14 cellular contexts compared by ENCODE assay signal in the genomic region with DNA sequence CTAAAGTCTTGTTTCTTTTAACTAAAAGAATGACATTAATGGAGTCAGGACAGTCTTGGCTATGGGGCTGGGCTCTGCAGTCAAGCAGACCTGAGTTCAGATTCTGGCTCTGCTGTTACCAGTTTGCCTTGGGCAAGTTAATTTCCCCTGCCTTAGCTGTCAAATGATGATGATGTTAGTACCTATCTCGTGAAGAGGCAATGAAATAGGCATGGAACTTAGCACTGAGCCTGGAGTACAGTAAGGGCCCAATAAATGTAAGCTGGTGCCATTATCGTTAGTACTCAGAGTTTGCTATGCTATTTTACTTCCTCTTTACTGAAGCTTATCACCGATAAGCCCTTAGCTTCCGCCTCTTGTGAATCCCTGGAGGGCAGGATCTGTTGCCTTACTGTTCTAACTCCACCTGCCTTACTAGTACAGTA. TPM values are rescaled to one million over a fixed set of nuclear protein-coding genes. Genes with fewer than 3 reads are reported as not detected.
A peak's percentile ranks its signal among the peaks of the same experiment; 100 is the strongest.
DNase-seq lines count a peak whose midpoint lies in the region; ATAC-seq and TF ChIP-seq lines count a peak whose summit lies in the region.
"Had no signal": no experiment of that assay in that cellular context is flagged by ENCODE, and none has a peak within 500 bp of the region (broad histone marks: within the 10 kb centered on the region; RNA-seq: fewer than 3 reads in every experiment).

No MANE protein-coding gene starts in this region.

- H3K9ac ChIP-seq in endodermal cell (ENCODE audit: extremely low read depth, low read length, poor library complexity, severe bottlenecking), result no peak overlapping the region

- TF ChIP-seq EP300 in esophagus muscularis mucosa (IDR thresholded peaks at IDR 0.05), result no peak

- no peaks in the 10 kb centered on the region for H3K9me3 Mint-ChIP-seq in activated naive CD4-positive, alpha-beta T cell treated with anti-CD3 and anti-CD28 coated beads, Interleukin-2, amount 50 U/mL, for 24 hours
- H3K9me3 Mint-ChIP-seq in activated naive CD4-positive, alpha-beta T cell treated with anti-CD3 and anti-CD28 coated beads, Interleukin-2, amount 10 ng/mL, durations not matched to agents 7 days and 5 days, result no peaks in the 10 kb centered on the region
- H3K9me3 Mint-ChIP-seq in endodermal cell, result no peaks in the 10 kb centered on the region
- H3K9me3 Mint-ChIP-seq: activated T-cell treated with anti-CD3 and anti-CD28 coated beads, Interleukin-2, amount 50 U/mL, for 24 hours; effector memory CD8-positive, alpha-beta T cell had no signal

- H3K27me3 ChIP-seq in endodermal cell (ENCODE audit: control insufficient read depth, insufficient read depth, low read length, poor library complexity, severe bottlenecking) (no peaks in the 10 kb centered on the region), esophagus muscularis mucosa (no peaks in the 10 kb centered on the region), MG63 (no peaks in the 10 kb centered on the region), aorta (ENCODE audit: control insufficient read depth in 1 of 2, insufficient read depth in 2 of 2, low read length in 1 of 2) (no peaks in the 10 kb centered on the region)
- H3K27me3 ChIP-seq: upper lobe of left lung had no signal

- CTCF ChIA-PET in activated naive CD4-positive, alpha-beta T cell treated with anti-CD3 and anti-CD28 coated beads, Interleukin-2, amount 10 ng/mL, durations not matched to agents 7 days and 5 days (lab: Charles Lee), result no interaction called here

- H3K9me3 ChIP-seq in endodermal cell (ENCODE audit: control insufficient read depth, low read length), result no peaks in the 10 kb centered on the region
- no peaks in the 10 kb centered on the region for H3K9me3 ChIP-seq in esophagus muscularis mucosa
- H3K9me3 ChIP-seq in MG63, result no peaks in the 10 kb centered on the region
- H3K9me3 ChIP-seq in aorta (ENCODE audit: control insufficient read depth, low read length), result no peaks in the 10 kb centered on the region
- H3K9me3 ChIP-seq: upper lobe of left lung had no signal

- H3K36me3 Mint-ChIP-seq in activated naive CD4-positive, alpha-beta T cell treated with anti-CD3 and anti-CD28 coated beads, Interleukin-2, amount 50 U/mL, for 24 hours, result peaks cover 6% of the 10 kb centered on the region
- H3K36me3 Mint-ChIP-seq in activated naive CD4-positive, alpha-beta T cell treated with anti-CD3 and anti-CD28 coated beads, Interleukin-2, amount 10 ng/mL, durations not matched to agents 7 days and 5 days, result peaks cover 44% of the 10 kb centered on the region
- peaks cover 26% of the 10 kb centered on the region for H3K36me3 Mint-ChIP-seq in endodermal cell (ENCODE audit: low read depth)

- peaks cover 84% of the 10 kb centered on the region for H3K4me1 Mint-ChIP-seq in activated naive CD4-positive, alpha-beta T cell treated with anti-CD3 and anti-CD28 coated beads, Interleukin-2, amount 50 U/mL, for 24 hours
- H3K4me1 Mint-ChIP-seq in activated naive CD4-positive, alpha-beta T cell treated with anti-CD3 and anti-CD28 coated beads, Interleukin-2, amount 10 ng/mL, durations not matched to agents 7 days and 5 days, result peaks cover 87% of the 10 kb centered on the region
- H3K4me1 Mint-ChIP-seq in endodermal cell, result peaks cover 60% of the 10 kb centered on the region

- H3K4me1 ChIP-seq in endodermal cell (ENCODE audit: control insufficient read depth, insufficient read depth, low read length) (peaks cover 17% of the 10 kb centered on the region), esophagus muscularis mucosa (peaks cover 0 to 16% (median 9%) of the 10 kb centered on the region in 4 donors), aorta (ENCODE audit: control insufficient read depth in 1 of 2, insufficient read depth in 2 of 2, low read length in 2 of 2) (peaks cover 1 to 6% of the 10 kb centered on the region in 2 donors)

- H3K27ac Mint-ChIP-seq in activated naive CD4-positive, alpha-beta T cell treated with anti-CD3 and anti-CD28 coated beads, Interleukin-2, amount 50 U/mL, for 24 hours, result peak overlapping the region; percentile 11
- no peak overlapping the region for H3K27ac Mint-ChIP-seq in activated naive CD4-positive, alpha-beta T cell treated with anti-CD3 and anti-CD28 coated beads, Interleukin-2, amount 10 ng/mL, durations not matched to agents 7 days and 5 days
- no peak overlapping the region for H3K27ac Mint-ChIP-seq in endodermal cell
- H3K27ac Mint-ChIP-seq: activated T-cell treated with anti-CD3 and anti-CD28 coated beads, Interleukin-2, amount 50 U/mL, for 24 hours; effector memory CD8-positive, alpha-beta T cell had no signal

- 70 to 94% methylated on average over 2 to 4 of the region's 4 CpGs for WGBS in endodermal cell (ENCODE audit: insufficient coverage in 1 of 2, insufficient read length in 1 of 2), 2 experiments
- WGBS in esophagus muscularis mucosa, result 79% methylated on average over 4 of the region's 4 CpGs
- 66 to 75% methylated on average over 4 of the region's 4 CpGs for WGBS in aorta, 2 donors

- DNase-seq in activated naive CD4-positive, alpha-beta T cell treated with anti-CD3 and anti-CD28 coated beads, Interleukin-2, amount 10 ng/mL, durations not matched to agents 7 days and 5 days, result no peak
- DNase-seq in NCI-H69 (lab: John Stamatoyannopoulos, UW) (peak; percentile 49), endodermal cell (no peak), esophagus muscularis mucosa (ENCODE audit: extremely low spot score) (no peak), MG63 (no peak), islet precursor cell (no peak), aorta (no peak)
- DNase-seq: activated T-cell treated with anti-CD3 and anti-CD28 coated beads, Interleukin-2, amount 50 U/mL, for 24 hours; effector memory CD8-positive, alpha-beta T cell; head of caudate nucleus; Right ventricle myocardium superior had no signal

- no peak for TF ChIP-seq POLR2A in esophagus muscularis mucosa (IDR thresholded peaks at IDR 0.05; ENCODE audit: low read depth)

- TF ChIP-seq CTCF in endodermal cell (conservative IDR thresholded peaks at IDR 0.05), result no peak
- no peak for TF ChIP-seq CTCF in esophagus muscularis mucosa (IDR thresholded peaks at IDR 0.05)

- H3K4me3 ChIP-seq in endodermal cell (ENCODE audit: low read length), result peak overlapping the region; percentile 64
- H3K4me3 ChIP-seq in esophagus muscularis mucosa, result no peak overlapping the region
- H3K4me3 ChIP-seq in MG63, result no peak overlapping the region
- H3K4me3 ChIP-seq in aorta (ENCODE audit: low read length in 2 of 2), result no peak overlapping the region
- H3K4me3 ChIP-seq: upper lobe of left lung had no signal

- intact Hi-C loops in esophagus muscularis mucosa (cut with DNase I), result loop anchor here (10.0 kb wide), 1 partner anchor 104 kb away; no protein-coding TSS in a partner anchor
- intact Hi-C loops in aorta (cut with DNase I), result no loop called here

- no peak overlapping the region for H3K4me3 Mint-ChIP-seq in activated naive CD4-positive, alpha-beta T cell treated with anti-CD3 and anti-CD28 coated beads, Interleukin-2, amount 50 U/mL, for 24 hours
- H3K4me3 Mint-ChIP-seq in activated naive CD4-positive, alpha-beta T cell treated with anti-CD3 and anti-CD28 coated beads, Interleukin-2, amount 10 ng/mL, durations not matched to agents 7 days and 5 days, result no peak overlapping the region
- no peak overlapping the region for H3K4me3 Mint-ChIP-seq in endodermal cell
- H3K4me3 Mint-ChIP-seq: activated T-cell treated with anti-CD3 and anti-CD28 coated beads, Interleukin-2, amount 50 U/mL, for 24 hours; effector memory CD8-positive, alpha-beta T cell had no signal

- ATAC-seq in aorta (ENCODE audit: low FRiP score), result no peak
- ATAC-seq: activated CD4-positive, CD25-positive, alpha-beta regulatory T cell treated with anti-CD3 and anti-CD28 coated beads, Interleukin-2, amount 50 U/mL, for 24 hours; effector memory CD8-positive, alpha-beta T cell had no signal

- H3K27ac ChIP-seq in endodermal cell (ENCODE audit: low read depth, low read length) (no peak overlapping the region), esophagus muscularis mucosa (replicated peaks in 1 of 4) (no peak overlapping the region), aorta (ENCODE audit: low read depth in 1 of 2, low read length in 2 of 2) (no peak overlapping the region)

- no peaks in the 10 kb centered on the region for H3K27me3 Mint-ChIP-seq in activated naive CD4-positive, alpha-beta T cell treated with anti-CD3 and anti-CD28 coated beads, Interleukin-2, amount 50 U/mL, for 24 hours
- H3K27me3 Mint-ChIP-seq in activated naive CD4-positive, alpha-beta T cell treated with anti-CD3 and anti-CD28 coated beads, Interleukin-2, amount 10 ng/mL, durations not matched to agents 7 days and 5 days, result no peaks in the 10 kb centered on the region
- no peaks in the 10 kb centered on the region for H3K27me3 Mint-ChIP-seq in endodermal cell (ENCODE audit: insufficient read depth)
- H3K27me3 Mint-ChIP-seq: activated T-cell treated with anti-CD3 and anti-CD28 coated beads, Interleukin-2, amount 50 U/mL, for 24 hours; effector memory CD8-positive, alpha-beta T cell had no signal

- H3K36me3 ChIP-seq in endodermal cell (ENCODE audit: control insufficient read depth, insufficient read depth, low read length) (peaks cover 14% of the 10 kb centered on the region), esophagus muscularis mucosa (peaks cover 0 to 3% (median 0%) of the 10 kb centered on the region in 4 donors), MG63 (peaks cover 22% of the 10 kb centered on the region), aorta (ENCODE audit: control insufficient read depth in 1 of 2, insufficient read depth in 2 of 2, low read length in 1 of 2) (no peaks in the 10 kb centered on the region)
- H3K36me3 ChIP-seq: upper lobe of left lung had no signal

RNA-seq across cellular contexts. Expression of a gene that starts 8.5 kb away (rescaled TPM):
- total RNA-seq in endodermal cell, result 10 to 100 TPM; 26.1 to 34.7 TPM
- 19.8 TPM for polyA plus RNA-seq in endodermal cell (2013, experiment 1 of 2)
- polyA plus RNA-seq in endodermal cell (2013, experiment 2 of 2), result 19.2 TPM
- 10 to 100 TPM; 11.9 to 13.9 (median 13.3) TPM for total RNA-seq in esophagus muscularis mucosa
- 17.0 and 17.2 TPM in 2 replicates for total RNA-seq in MG63 (2014; rRNA removed; shearing (Covaris generic); ENCODE audit: low replicate concordance)
- 10 to 100 TPM; 13.9 to 18.7 TPM for total RNA-seq in aorta
- polyA plus RNA-seq in aorta, result 1 to 10 TPM; 2.3 to 3.2 TPM

RNA-seq across cellular contexts. Expression of a gene that starts 38.0 kb away (rescaled TPM):
- 1 to 10 TPM; 1.4 to 1.6 TPM for total RNA-seq in endodermal cell
- 1.0 TPM for polyA plus RNA-seq in endodermal cell (2013, experiment 1 of 2)
- polyA plus RNA-seq in endodermal cell (2013, experiment 2 of 2), result 0.54 TPM
- under 1 TPM in 2 of 4 donors, not detected in 2; 0.11 to 0.17 TPM for total RNA-seq in esophagus muscularis mucosa
- total RNA-seq in MG63 (2014; rRNA removed; shearing (Covaris generic); ENCODE audit: low replicate concordance), result 0.16 TPM in 1 of 2 replicates, not detected in the other
- under 1 TPM; 0.06 TPM for total RNA-seq in aorta
- under 1 TPM in 1 of 2 donors, not detected in 1; 0.25 TPM for polyA plus RNA-seq in aorta
